In genomic region chr10:57657164-57657765, GRCh38 we compare ENCODE assay signal across 8 cellular contexts.
DNase-seq lines count a peak whose midpoint lies in the region; ATAC-seq and TF ChIP-seq lines count a peak whose summit lies in the region.

No MANE protein-coding gene starts in this region.

- H3K36me3 Mint-ChIP-seq in nephron progenitor cell (ENCODE audit: low read depth) = no peaks in the 10 kb centered on the region

- intact Hi-C loops in HCT116 (cut with micrococcal nuclease) = loop anchor here (1.0 to 10.0 kb wide), 2 partner anchors 318 to 408 kb away; no protein-coding TSS in a partner anchor
- intact Hi-C loops in esophagus squamous epithelium (cut with DNase I) = no loop called here

- no peak overlapping the region for H3K27ac Mint-ChIP-seq in nephron progenitor cell

- H4K20me1 ChIP-seq in HCT116 (ENCODE audit: insufficient read depth) = no peaks in the 10 kb centered on the region

- H3K27ac ChIP-seq in AG04450 (ENCODE audit: low read depth, low read length) (no peak overlapping the region), HCT116 (ENCODE audit: low read depth, low read length) (no peak overlapping the region), esophagus squamous epithelium (no peak overlapping the region)

- no peaks in the 10 kb centered on the region for H3K79me2 ChIP-seq in HCT116 (ENCODE audit: insufficient read depth, low read length)

- H3K4me2 ChIP-seq in HCT116 (ENCODE audit: low read length) = no peak overlapping the region

- ATAC-seq in HCT116 = peak; percentile 62; the same call in 1 of the 2 replicates
- no peak for ATAC-seq in omental fat pad (ENCODE audit: low FRiP score)

- no peak overlapping the region for H2AFZ ChIP-seq in HCT116 (ENCODE audit: low read depth, low read length, poor library complexity, severe bottlenecking)

- TF ChIP-seq RAD21 in HCT116 (IDR thresholded peaks at IDR 0.05; ENCODE audit: low read depth) = peak; percentile 41

- peaks cover 4% of the 10 kb centered on the region for H3K4me1 Mint-ChIP-seq in nephron progenitor cell

- CTCF ChIA-PET in AG04450 (lab: Charles Lee) = interaction anchor here (0.7 to 1.3 kb wide), 6 partner anchors 8 to 409 kb away, joined by 3 to 6 read pairs (median 4); no protein-coding TSS in a partner anchor
- CTCF ChIA-PET in HCT116 (lab: Charles Lee) = interaction anchor here (0.7 to 2.2 kb wide), 2 partner anchors 389 to 407 kb away, joined by 3 to 7 read pairs; no protein-coding TSS in a partner anchor

- H3K27me3 Mint-ChIP-seq in nephron progenitor cell (ENCODE audit: low read depth, poor library complexity) = peaks cover 3% of the 10 kb centered on the region

- no peaks in the 10 kb centered on the region for H3K36me3 ChIP-seq in HCT116 (ENCODE audit: control insufficient read depth in 1 of 2, insufficient read depth in 2 of 2, low read length in 2 of 2)
- H3K36me3 ChIP-seq in esophagus squamous epithelium = no peaks in the 10 kb centered on the region

- H3K4me3 ChIP-seq in AG04450 (ENCODE audit: low read depth, low read length) (no peak overlapping the region), HCT116 (replicated peaks in 1 of 2; ENCODE audit: low read depth in 1 of 2, low read length in 2 of 2) (no peak overlapping the region), esophagus squamous epithelium (no peak overlapping the region)

- 13 to 16% methylated on average over 5 of the region's 5 CpGs for WGBS in esophagus squamous epithelium, 2 donors

- no peaks in the 10 kb centered on the region for H3K9me3 Mint-ChIP-seq in nephron progenitor cell

- H3K27me3 ChIP-seq in AG04450 (ENCODE audit: control insufficient read depth, insufficient read depth, low read length) = no peaks in the 10 kb centered on the region
- no peaks in the 10 kb centered on the region for H3K27me3 ChIP-seq in HCT116 (ENCODE audit: insufficient read depth, low read length)
- H3K27me3 ChIP-seq in esophagus squamous epithelium = no peaks in the 10 kb centered on the region

- no peaks in the 10 kb centered on the region for H3K4me1 ChIP-seq in HCT116 (ENCODE audit: control insufficient read depth in 1 of 2, insufficient read depth in 2 of 2, low read length in 2 of 2)
- H3K4me1 ChIP-seq in esophagus squamous epithelium = no peaks in the 10 kb centered on the region

- H3K4me3 Mint-ChIP-seq in nephron progenitor cell = no peak overlapping the region

- TF ChIP-seq POLR2A in HCT116 (IDR thresholded peaks at IDR 0.05; ENCODE audit: borderline replicate concordance, extremely low read depth, insufficient read depth, insufficient read length) = no peak
- TF ChIP-seq POLR2A in esophagus squamous epithelium (IDR thresholded peaks at IDR 0.05) = no peak

- TF ChIP-seq CTCF in AG04450 (IDR thresholded peaks at IDR 0.05; ENCODE audit: low read depth, low read length) (peak; percentile 57), GM10266 (IDR thresholded peaks at IDR 0.05; ENCODE audit: control insufficient read depth, insufficient read depth, low read depth, missing control alignments) (peak; percentile 66), HCT116 (IDR thresholded peaks at IDR 0.05 in 2 of 3, conservative IDR thresholded peaks at IDR 0.05 in 1 of 3; ENCODE audit: borderline replicate concordance in 1 of 3, insufficient read depth in 1 of 3, low read depth in 2 of 3, low read length in 2 of 3) (peak in 2 of 3 experiments; percentile 55 to 61; a peak in 4 of 6 replicates), esophagus squamous epithelium (IDR thresholded peaks at IDR 0.05) (peak in 4 of 6 experiments; percentile 42 to 52 (median 48)), nephron progenitor cell (IDR thresholded peaks at IDR 0.05) (peak; percentile 93), omental fat pad (IDR thresholded peaks at IDR 0.05) (no peak)

- no peaks in the 10 kb centered on the region for H3K9me2 ChIP-seq in HCT116 (ENCODE audit: insufficient read depth)

- no peak overlapping the region for H3K9ac ChIP-seq in HCT116 (ENCODE audit: low read length)

- no TSS peak for BruUV-seq in HCT116 (replicated peaks; lab: Mats Ljungman, UMichigan)

- DNase-seq in AG04450 (ENCODE audit: low read depth, low spot score) = no peak
- DNase-seq in GM10266 (ENCODE audit: extremely low spot score) = peak; percentile 39
- DNase-seq in HCT116 (ENCODE audit: low read depth, low spot score) = peak; percentile 13
- peak; percentile 76 to 82 for DNase-seq in Kasumi-1 (lab: John Stamatoyannopoulos, UW)
- peak; percentile 24 for DNase-seq in SKM-1 treated with dmso at 0.1 percent for 144 hours (lab: John Stamatoyannopoulos, UW; ENCODE audit: unreplicated experiment)
- no peak for DNase-seq in esophagus squamous epithelium (lab: John Stamatoyannopoulos, UW)
- DNase-seq in nephron progenitor cell = peak; percentile 60
- DNase-seq in omental fat pad (ENCODE audit: low spot score) = no peak

- RAD21 ChIA-PET in HCT116 (lab: Charles Lee; ENCODE audit: low non-redundant PET in 1 of 2, low total read pairs in 2 of 2, uncharacterized antibody in 2 of 2, unreplicated experiment in 2 of 2) = interaction anchor here in 1 of 2 experiments (1.2 kb wide), 1 partner anchor 495 kb away, joined by 4 read pairs; no protein-coding TSS in a partner anchor

- POLR2A ChIA-PET in AG04450 (lab: Yijun Ruan, JAX) = no interaction called here
- POLR2A ChIA-PET in HCT116 (lab: Charles Lee) = no interaction called here

- peaks cover 4% of the 10 kb centered on the region; the same call in 1 of the 2 replicates for H3K9me3 ChIP-seq in AG04450 (ENCODE audit: control insufficient read depth, insufficient read depth, low read length)
- peaks cover 4 to 8% of the 10 kb centered on the region in 2 experiments; a peak in 2 of 4 replicates for H3K9me3 ChIP-seq in HCT116 (ENCODE audit: control insufficient read depth in 1 of 2, insufficient read depth in 1 of 2, low read depth in 1 of 2, low read length in 2 of 2)
- H3K9me3 ChIP-seq in esophagus squamous epithelium = no peaks in the 10 kb centered on the region

TF ChIP-seq in HCT116, 20 proteins besides CTCF, POLR2A, EP300 and RAD21:
- TF ChIP-seq EZH2phosphoT487 (IDR thresholded peaks at IDR 0.05; ENCODE audit: borderline replicate concordance) (no peak), SRF (IDR thresholded peaks at IDR 0.05; ENCODE audit: low read depth) (no peak), TCF7L2 (IDR thresholded peaks at IDR 0.05; ENCODE audit: borderline replicate concordance, extremely low read depth, insufficient read depth, insufficient read length) (peak; percentile 14), EZH2 (IDR thresholded peaks at IDR 0.05) (no peak), CBX3 (IDR thresholded peaks at IDR 0.05; ENCODE audit: low read depth) (no peak)
TF ChIP-seq in HCT116: peak in this region for 1.

Comparison
In these comparisons a context has a peak if more than half of its experiments do, and no peak if none do; other contexts are left out.
1. DNase-seq: peak in GM10266 (single experiment), HCT116 (single experiment), Kasumi-1 (2 of 2), SKM-1 treated with dmso at 0.1 percent for 144 hours (single experiment) and nephron progenitor cell (single experiment); none in AG04450 (single experiment), esophagus squamous epithelium (single experiment) and omental fat pad (single experiment).
2. CTCF ChIP-seq: peak in AG04450 (single experiment), GM10266 (single experiment), HCT116 (2 of 3), esophagus squamous epithelium (4 of 6) and nephron progenitor cell (single experiment); none in omental fat pad (0 of 3).